Comparison of ENCODE assay signal across 12 cellular contexts in the genomic region with DNA sequence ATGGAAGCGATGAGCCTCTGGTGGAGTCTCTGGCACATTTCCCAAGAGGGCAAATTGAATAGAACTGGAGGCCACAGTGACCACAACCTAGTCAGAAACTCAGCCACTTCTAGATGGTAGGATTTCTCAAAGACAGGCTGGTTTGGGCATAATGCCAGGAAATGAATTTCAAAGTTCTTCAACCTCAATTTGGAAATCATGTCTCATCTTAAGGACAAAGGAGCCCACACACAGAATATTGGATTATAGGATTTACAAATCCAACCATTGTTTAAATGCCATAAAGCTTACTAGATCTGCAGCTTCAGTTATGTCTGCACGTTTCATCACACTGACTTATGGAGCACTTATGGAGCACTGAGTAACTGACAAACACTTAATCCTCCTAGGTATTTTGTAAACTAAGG.
DNase-seq lines count a peak whose midpoint lies in the region; ATAC-seq, FAIRE-seq and TF ChIP-seq lines count a peak whose summit lies in the region.
"Had no signal": no experiment of that assay in that cellular context is flagged by ENCODE, and none has a peak within 500 bp of the region (broad histone marks: within the 10 kb centered on the region; RNA-seq: fewer than 3 reads in every experiment).

No MANE protein-coding gene starts in this region.

- DNase-seq in GM03348 (ENCODE audit: low spot score), result peak; percentile 58
- DNase-seq in NOMO-1 treated with DMSO at 0.1 percent for 48 hours (lab: John Stamatoyannopoulos, UW; ENCODE audit: unreplicated experiment), result peak; percentile 75
- peak; percentile 95 for DNase-seq in dedifferentiated amniotic fluid mesenchymal stem cell (ENCODE audit: extremely low spot score)
- DNase-seq in renal cortical epithelial cell (ENCODE audit: low read depth), result peak; percentile 86
- DNase-seq in NCI-H345 (lab: John Stamatoyannopoulos, UW), result no peak
- no peak for DNase-seq in stimulated activated CD4-positive, alpha-beta T cell treated with anti-CD3 and anti-CD28 coated beads, Interleukin-15, amount 100 ng/mL, for 24 hours
- DNase-seq in D721Med (ENCODE audit: insufficient read length, low spot score), result no peak
- DNase-seq: DND-41; effector memory CD4-positive, alpha-beta T cell; NCI-H510A treated with DMSO at 0.1 percent for 48 hours had no signal

- TF ChIP-seq CTCF in D721Med (IDR thresholded peaks at IDR 0.05; ENCODE audit: insufficient read depth, missing control alignments), result no peak

- FAIRE-seq in D721Med (lab: Jason Lieb, UNC), result no peak

- ATAC-seq in GM18511 (IDR thresholded peaks at IDR 0.05; ENCODE audit: unreplicated experiment), result no peak
- ATAC-seq: activated T-helper 17 cell treated with anti-CD3 and anti-CD28 coated beads, Interleukin-2, amount 50 U/mL, for 72 hours had no signal

Comparison
In these comparisons a context has a peak if more than half of its experiments do, and no peak if none do; other contexts are left out.
1. DNase-seq: peak in GM03348 (single experiment), NOMO-1 treated with DMSO at 0.1 percent for 48 hours (single experiment), dedifferentiated amniotic fluid mesenchymal stem cell (single experiment) and renal cortical epithelial cell (single experiment); none in NCI-H345 (single experiment), stimulated activated CD4-positive, alpha-beta T cell treated with anti-CD3 and anti-CD28 coated beads, Interleukin-15, amount 100 ng/mL, for 24 hours (single experiment) and D721Med (single experiment).